In the genomic region with DNA sequence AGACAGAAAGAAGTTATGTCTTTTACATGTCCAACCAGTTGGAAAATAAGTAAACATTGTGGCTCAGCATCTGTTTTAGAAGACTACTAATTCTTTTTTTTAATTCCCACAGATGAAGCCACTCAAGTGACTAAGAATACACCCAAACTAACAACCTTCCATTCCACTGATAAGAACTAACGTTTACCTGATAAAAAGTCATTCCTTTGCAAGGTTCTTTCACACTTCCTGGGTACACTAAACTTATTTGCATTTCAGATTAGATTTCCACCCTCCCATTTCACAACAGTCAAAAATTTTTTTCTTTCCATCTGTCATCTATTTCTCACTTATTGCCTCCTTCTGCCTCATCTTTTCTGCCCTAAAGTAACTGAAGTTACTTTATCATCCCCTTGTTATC, we compare ENCODE assay signal across 11 cellular contexts.
"Had no signal": no experiment of that assay in that cellular context is flagged by ENCODE, and none has a peak within 500 bp of the region (broad histone marks: within the 10 kb centered on the region; RNA-seq: fewer than 3 reads in every experiment).

No MANE protein-coding gene starts in this region.

- H3K9me3 ChIP-seq: thoracic aorta had no signal

- H3K4me1 ChIP-seq: foreskin keratinocyte had no signal

- H3K27ac ChIP-seq: foreskin keratinocyte, thoracic aorta had no signal

- H3K36me3 Mint-ChIP-seq: activated naive CD4-positive, alpha-beta T cell treated with anti-CD3 and anti-CD28 coated beads, Interleukin-2, amount 50 U/mL, for 72 hours; natural killer cell had no signal

- H3K27ac Mint-ChIP-seq: activated naive CD4-positive, alpha-beta T cell treated with anti-CD3 and anti-CD28 coated beads, Interleukin-2, amount 50 U/mL, for 72 hours; natural killer cell had no signal

- H3K36me3 ChIP-seq: thoracic aorta had no signal

- DNase-seq: activated CD4-positive, CD25-positive, alpha-beta regulatory T cell treated with anti-CD3 and anti-CD28 coated beads, Interleukin-2, amount 50 U/mL, for 72 hours; activated effector memory CD4-positive, alpha-beta T cell treated with anti-CD3 and anti-CD28 coated beads, Interleukin-2, amount 50 U/mL, for 16 hours; anterior cingulate cortex; foreskin keratinocyte; natural killer cell; stimulated activated CD4-positive, alpha-beta T cell treated with anti-CD3 and anti-CD28 coated beads, Interleukin-12 subunit alpha, Interleukin-12 subunit beta, amount 100 ng/mL, for 4 hours; stimulated activated CD4-positive, alpha-beta T cell treated with anti-CD3 and anti-CD28 coated beads, Interleukin-2, amount 100 ng/mL, for 48 hours; stimulated activated naive CD8-positive, alpha-beta T cell treated with anti-CD3 and anti-CD28 coated beads, Interleukin-15, Interleukin-2, amounts not matched to agents 100 U/mL and 50 U/mL, for 24 hours had no signal

- FAIRE-seq: urothelium cell line had no signal

- H3K4me3 ChIP-seq: thoracic aorta had no signal

- H3K9me3 Mint-ChIP-seq: activated naive CD4-positive, alpha-beta T cell treated with anti-CD3 and anti-CD28 coated beads, Interleukin-2, amount 50 U/mL, for 72 hours; natural killer cell had no signal

- H3K4me3 Mint-ChIP-seq: natural killer cell had no signal

- H3K27me3 ChIP-seq: foreskin keratinocyte had no signal
